19 cellular contexts compared by ENCODE assay signal in the genomic region with DNA sequence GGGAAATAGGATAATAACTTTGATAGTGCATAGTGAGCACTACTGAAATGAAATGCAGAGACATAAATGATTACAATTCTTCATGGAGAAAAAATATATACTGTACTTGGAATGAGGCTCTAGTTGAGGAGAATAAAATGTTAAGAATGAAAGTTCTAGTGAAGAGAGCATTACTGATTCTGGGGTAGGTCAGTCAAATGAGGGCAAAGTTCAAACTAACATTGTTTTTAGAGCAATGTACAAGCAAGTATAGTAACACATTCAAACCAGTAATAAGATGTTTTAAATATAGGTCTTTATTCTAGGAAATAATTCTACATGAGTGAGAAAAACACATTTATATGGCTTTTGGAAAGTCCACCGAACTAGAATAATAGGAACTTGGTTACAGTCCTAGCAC.
DNase-seq lines count a peak whose midpoint lies in the region; ATAC-seq, FAIRE-seq and TF ChIP-seq lines count a peak whose summit lies in the region.
"Had no signal": no experiment of that assay in that cellular context is flagged by ENCODE, and none has a peak within 500 bp of the region (broad histone marks: within the 10 kb centered on the region; RNA-seq: fewer than 3 reads in every experiment).

No MANE protein-coding gene starts in this region.

- H3K4me2 ChIP-seq in A549 = peak overlapping the region; percentile 81
- no peak overlapping the region for H3K4me2 ChIP-seq in DND-41 (ENCODE audit: insufficient read depth, low read length)
- no peak overlapping the region for H3K4me2 ChIP-seq in astrocyte (ENCODE audit: low read length)

- H3K79me2 ChIP-seq in DND-41 (ENCODE audit: insufficient read depth, low read length) (peaks cover 100% of the 10 kb centered on the region), astrocyte (ENCODE audit: insufficient read depth, low read length) (peaks cover 82% of the 10 kb centered on the region)

- H4K20me1 ChIP-seq in DND-41 (ENCODE audit: insufficient read depth, low read length) (no peaks in the 10 kb centered on the region), astrocyte (ENCODE audit: insufficient read depth, low read length) (peaks cover 4% of the 10 kb centered on the region)

- TF ChIP-seq RAD21 in A549 (conservative IDR thresholded peaks at IDR 0.05 in 1 of 2, IDR thresholded peaks at IDR 0.05 in 1 of 2) = no peak

- H3K4me1 Mint-ChIP-seq in astrocyte (ENCODE audit: low read depth, unreplicated experiment) = peaks cover 61% of the 10 kb centered on the region
- peaks cover 19% of the 10 kb centered on the region for H3K4me1 Mint-ChIP-seq in mesothelial cell of epicardium
- peaks cover 24% of the 10 kb centered on the region for H3K4me1 Mint-ChIP-seq in activated naive CD4-positive, alpha-beta T cell treated with anti-CD3 and anti-CD28 coated beads, Interleukin-2, amount 10 ng/mL, durations not matched to agents 7 days and 5 days

- no peak for TF ChIP-seq POLR2A in A549 (IDR thresholded peaks at IDR 0.05; ENCODE audit: low read length)

- TF ChIP-seq EP300 in A549 (IDR thresholded peaks at IDR 0.05) = no peak

- POLR2A ChIA-PET in A549 (lab: Yijun Ruan, JAX) = interaction anchor here (1.0 kb wide), 1 partner anchor 82 kb away, joined by 3 read pairs; no protein-coding TSS in a partner anchor

- ATAC-seq in A549 (no peak), DND-41 (ENCODE audit: insufficient read depth, low read depth) (no peak), HG03095 (IDR thresholded peaks at IDR 0.05; ENCODE audit: unreplicated experiment) (no peak)
- ATAC-seq: esophagus mucosa, Right ventricle myocardium inferior had no signal

- H3K9me3 Mint-ChIP-seq in astrocyte (ENCODE audit: unreplicated experiment) (no peaks in the 10 kb centered on the region), mesothelial cell of epicardium (peaks cover 14% of the 10 kb centered on the region)
- no peaks in the 10 kb centered on the region for H3K9me3 Mint-ChIP-seq in activated naive CD4-positive, alpha-beta T cell treated with anti-CD3 and anti-CD28 coated beads, Interleukin-2, amount 10 ng/mL, durations not matched to agents 7 days and 5 days
- H3K9me3 Mint-ChIP-seq: CD8-positive, alpha-beta memory T cell had no signal

- no peak for TF ChIP-seq CTCF in A549 (IDR thresholded peaks at IDR 0.05)
- no peak for TF ChIP-seq CTCF in DND-41 (IDR thresholded peaks at IDR 0.05; ENCODE audit: borderline replicate concordance, extremely low read depth, low read length, poor library complexity, severe bottlenecking)
- no peak for TF ChIP-seq CTCF in astrocyte (IDR thresholded peaks at IDR 0.05; ENCODE audit: insufficient read depth, low read depth, low read length)
- no peak for TF ChIP-seq CTCF in mesothelial cell of epicardium (IDR thresholded peaks at IDR 0.05; ENCODE audit: unreplicated experiment)

- H3K4me3 Mint-ChIP-seq in astrocyte (ENCODE audit: unreplicated experiment) (no peak overlapping the region), mesothelial cell of epicardium (no peak overlapping the region)
- no peak overlapping the region for H3K4me3 Mint-ChIP-seq in activated naive CD4-positive, alpha-beta T cell treated with anti-CD3 and anti-CD28 coated beads, Interleukin-2, amount 10 ng/mL, durations not matched to agents 7 days and 5 days
- H3K4me3 Mint-ChIP-seq: CD8-positive, alpha-beta memory T cell had no signal

- H3K9me3 ChIP-seq in A549 (0 out of 3 replicates have a peak, but pooled peaks cover 2% of the 10 kb centered on the region), DND-41 (ENCODE audit: insufficient read depth, low read length, severe bottlenecking) (no peaks in the 10 kb centered on the region), astrocyte (ENCODE audit: insufficient read depth, low read depth, low read length) (no peaks in the 10 kb centered on the region), MG63 (no peaks in the 10 kb centered on the region; the same call in 1 of the 2 replicates)
- H3K9me3 ChIP-seq: adrenal gland, thyroid gland had no signal

- H3K4me1 ChIP-seq in A549 (peaks cover 83% of the 10 kb centered on the region), DND-41 (ENCODE audit: insufficient read depth, low read length) (peaks cover 89% of the 10 kb centered on the region), astrocyte (ENCODE audit: insufficient read depth, low read length) (peaks cover 59% of the 10 kb centered on the region)
- H3K4me1 ChIP-seq: thyroid gland had no signal

- H3K9ac ChIP-seq in DND-41 (ENCODE audit: low read depth, low read length) = no peak overlapping the region
- H3K9ac ChIP-seq in astrocyte (ENCODE audit: low read length) = no peak overlapping the region

- no peak for FAIRE-seq in A549 (lab: Jason Lieb, UNC)
- no peak for FAIRE-seq in astrocyte (lab: Jason Lieb, UNC)

- no peak for DNase-seq in A549 (ENCODE audit: low read depth in 1 of 2, low spot score in 1 of 2)
- DNase-seq in DND-41 = no peak
- no peak for DNase-seq in astrocyte (ENCODE audit: low read depth)
- DNase-seq in mesothelial cell of epicardium (ENCODE audit: low spot score in 2 of 2, unreplicated experiment in 2 of 2) = no peak
- no peak for DNase-seq in NK-92 (lab: John Stamatoyannopoulos, UW; ENCODE audit: unreplicated experiment)
- no peak for DNase-seq in MG63
- DNase-seq in activated naive CD4-positive, alpha-beta T cell treated with anti-CD3 and anti-CD28 coated beads, Interleukin-2, amount 10 ng/mL, durations not matched to agents 7 days and 5 days = no peak
- DNase-seq: CD8-positive, alpha-beta memory T cell; DMS79 treated with DMSO at 0.1 percent for 48 hours; NCI-H1417 treated with DMSO at 0.1 percent for 48 hours; NCI-H524 treated with DMSO at 0.1 percent for 48 hours; stimulated activated naive CD4-positive, alpha-beta T cell; thyroid gland had no signal

- H3K36me3 ChIP-seq in DND-41 (ENCODE audit: insufficient read depth, low read length) (peaks cover 92% of the 10 kb centered on the region), astrocyte (ENCODE audit: insufficient read depth, low read length) (no peaks in the 10 kb centered on the region), MG63 (peaks cover 39% of the 10 kb centered on the region)
- H3K36me3 ChIP-seq: adrenal gland, cardiac muscle cell, thyroid gland had no signal

- H2AFZ ChIP-seq in DND-41 (ENCODE audit: low read depth, low read length) (no peak overlapping the region), astrocyte (ENCODE audit: low read depth, low read length) (no peak overlapping the region)

- peak overlapping the region; percentile 1 for H3K27ac Mint-ChIP-seq in astrocyte (ENCODE audit: unreplicated experiment)
- peak overlapping the region; percentile 54 for H3K27ac Mint-ChIP-seq in mesothelial cell of epicardium
- H3K27ac Mint-ChIP-seq in activated naive CD4-positive, alpha-beta T cell treated with anti-CD3 and anti-CD28 coated beads, Interleukin-2, amount 10 ng/mL, durations not matched to agents 7 days and 5 days = no peak overlapping the region

- no peaks in the 10 kb centered on the region for H3K27me3 ChIP-seq in DND-41 (ENCODE audit: insufficient read depth, low read length, poor library complexity)
- H3K27me3 ChIP-seq in astrocyte (ENCODE audit: insufficient read depth, low read length) = no peaks in the 10 kb centered on the region
- H3K27me3 ChIP-seq in MG63 = no peaks in the 10 kb centered on the region
- H3K27me3 ChIP-seq: adrenal gland, cardiac muscle cell, thyroid gland had no signal

- 72% methylated on average over 1 of the region's 1 CpG for WGBS in A549 (ENCODE audit: missing lambda C conversion rate)

- H3K27ac ChIP-seq in A549 (peak overlapping the region; percentile 86 to 88), DND-41 (ENCODE audit: low read length) (peak overlapping the region; percentile 65), astrocyte (ENCODE audit: low read depth, low read length) (peak overlapping the region; percentile 96)
- H3K27ac ChIP-seq: cardiac muscle cell, thyroid gland, VCaP had no signal

- 0 out of 3 replicates have a peak overlapping the region, but pooled peaks have one; percentile 3 for H3K4me3 ChIP-seq in A549
- H3K4me3 ChIP-seq in DND-41 (ENCODE audit: low read depth in 1 of 2, low read length in 2 of 2) = no peak overlapping the region
- H3K4me3 ChIP-seq in astrocyte (ENCODE audit: insufficient read depth, low read depth, low read length) = no peak overlapping the region
- no peak overlapping the region for H3K4me3 ChIP-seq in MG63
- H3K4me3 ChIP-seq: adrenal gland, cardiac muscle cell, thyroid gland had no signal

- H3K36me3 Mint-ChIP-seq in astrocyte (ENCODE audit: low read depth, unreplicated experiment) (peaks cover 13% of the 10 kb centered on the region), mesothelial cell of epicardium (peaks cover 30% of the 10 kb centered on the region)
- peaks cover 47% of the 10 kb centered on the region for H3K36me3 Mint-ChIP-seq in activated naive CD4-positive, alpha-beta T cell treated with anti-CD3 and anti-CD28 coated beads, Interleukin-2, amount 10 ng/mL, durations not matched to agents 7 days and 5 days

- H3K27me3 Mint-ChIP-seq in astrocyte (ENCODE audit: low read depth, unreplicated experiment) (no peaks in the 10 kb centered on the region), mesothelial cell of epicardium (ENCODE audit: low read depth) (no peaks in the 10 kb centered on the region)
- H3K27me3 Mint-ChIP-seq in activated naive CD4-positive, alpha-beta T cell treated with anti-CD3 and anti-CD28 coated beads, Interleukin-2, amount 10 ng/mL, durations not matched to agents 7 days and 5 days = no peaks in the 10 kb centered on the region
- H3K27me3 Mint-ChIP-seq: CD8-positive, alpha-beta memory T cell had no signal

- CTCF ChIA-PET in A549 (lab: Yijun Ruan, JAX) = interaction anchor here (0.6 to 1.4 kb wide), 2 partner anchors 43 to 71 kb away, joined by 3 read pairs; no protein-coding TSS in a partner anchor
- CTCF ChIA-PET in activated naive CD4-positive, alpha-beta T cell treated with anti-CD3 and anti-CD28 coated beads, Interleukin-2, amount 10 ng/mL, durations not matched to agents 7 days and 5 days (lab: Charles Lee) = no interaction called here

TF ChIP-seq in A549, 52 proteins besides CTCF, POLR2A, EP300 and RAD21 (continues in another document):
- TF ChIP-seq HEYL (CRISPR knock-in tag; IDR thresholded peaks at IDR 0.05) (no peak), RFX5 (IDR thresholded peaks at IDR 0.05) (no peak), FOXS1 (CRISPR knock-in tag; IDR thresholded peaks at IDR 0.05) (no peak), KDM5A (IDR thresholded peaks at IDR 0.05) (no peak), ESRRA (IDR thresholded peaks at IDR 0.05; ENCODE audit: borderline replicate concordance, low read length) (no peak)
- TF ChIP-seq, protein P1, sequence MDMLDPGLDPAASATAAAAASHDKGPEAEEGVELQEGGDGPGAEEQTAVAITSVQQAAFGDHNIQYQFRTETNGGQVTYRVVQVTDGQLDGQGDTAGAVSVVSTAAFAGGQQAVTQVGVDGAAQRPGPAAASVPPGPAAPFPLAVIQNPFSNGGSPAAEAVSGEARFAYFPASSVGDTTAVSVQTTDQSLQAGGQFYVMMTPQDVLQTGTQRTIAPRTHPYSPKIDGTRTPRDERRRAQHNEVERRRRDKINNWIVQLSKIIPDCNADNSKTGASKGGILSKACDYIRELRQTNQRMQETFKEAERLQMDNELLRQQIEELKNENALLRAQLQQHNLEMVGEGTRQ (IDR thresholded peaks at IDR 0.05) = no peak
